In genomic region chr1:109283748-109284600, GRCh38 we compare ENCODE assay signal across 1 cellular context.
TF ChIP-seq lines count a peak whose summit lies in the region.

No MANE protein-coding gene starts in this region.

TF ChIP-seq in K562, 482 proteins besides CTCF, POLR2A, EP300 and RAD21 (continued from another document and continues in another):
- TF ChIP-seq MITF (IDR thresholded peaks at IDR 0.05), result no peak; the same call in 1 of the 2 replicates
- no peak for TF ChIP-seq GATAD2B (IDR thresholded peaks at IDR 0.05; ENCODE audit: borderline replicate concordance)
- TF ChIP-seq TARDBP (IDR thresholded peaks at IDR 0.05), result 0 out of 2 replicates have a peak, but pooled peaks have one; percentile 11
- TF ChIP-seq ATF4 (CRISPR knock-in tag; IDR thresholded peaks at IDR 0.05), result no peak; the same call in 1 of the 2 replicates
- TF ChIP-seq CCNT2 (IDR thresholded peaks at IDR 0.05; ENCODE audit: borderline replicate concordance, extremely low read depth, insufficient read length, low read depth, low read length), result no peak
- TF ChIP-seq ELF2 (CRISPR knock-in tag; IDR thresholded peaks at IDR 0.05), result peak; percentile 15; the same call in 1 of the 2 replicates
- no peak; the same call in 1 of the 2 replicates for TF ChIP-seq ZNF766 (CRISPR knock-in tag; conservative IDR thresholded peaks at IDR 0.05)
- TF ChIP-seq CHAMP1 (IDR thresholded peaks at IDR 0.05), result no peak
- TF ChIP-seq MED1 (CRISPR knock-in tag; IDR thresholded peaks at IDR 0.05; ENCODE audit: borderline replicate concordance), result no peak
- TF ChIP-seq ZFP30 (CRISPR knock-in tag; IDR thresholded peaks at IDR 0.05; ENCODE audit: borderline replicate concordance), result no peak
- no peak for TF ChIP-seq ZNF507 (tag; conservative IDR thresholded peaks at IDR 0.05)
- TF ChIP-seq LEF1 (IDR thresholded peaks at IDR 0.05), result peak; percentile 54
- no peak for TF ChIP-seq POLR2H (tag; IDR thresholded peaks at IDR 0.05; ENCODE audit: low read depth)
- no peak for TF ChIP-seq ZBTB8A (IDR thresholded peaks at IDR 0.05; ENCODE audit: partially characterized antibody)
- TF ChIP-seq FOXA1 (IDR thresholded peaks at IDR 0.05; ENCODE audit: borderline replicate concordance), result no peak
- TF ChIP-seq CTCFL (IDR thresholded peaks at IDR 0.05; ENCODE audit: borderline replicate concordance, insufficient read depth, low read depth, low read length, poor library complexity, severe bottlenecking), result no peak
- peak; percentile 62; the same call in 1 of the 2 replicates for TF ChIP-seq ZNF395 (CRISPR knock-in tag; IDR thresholded peaks at IDR 0.05)
- TF ChIP-seq ZNF140 (CRISPR knock-in tag; IDR thresholded peaks at IDR 0.05), result no peak
- no peak for TF ChIP-seq SREBF1 (IDR thresholded peaks at IDR 0.05; ENCODE audit: borderline replicate concordance, low read depth, low read length)
- no peak for TF ChIP-seq TFAM (CRISPR knock-in tag; conservative IDR thresholded peaks at IDR 0.05)
- 0 out of 2 replicates have a peak, but pooled peaks have one; percentile 3 for TF ChIP-seq L3MBTL2 (IDR thresholded peaks at IDR 0.05)
- TF ChIP-seq ZNF551 (CRISPR knock-in tag; IDR thresholded peaks at IDR 0.05), result no peak
- TF ChIP-seq ZNF518B (CRISPR knock-in tag; IDR thresholded peaks at IDR 0.05), result no peak
- TF ChIP-seq TEAD1 (CRISPR knock-in tag; IDR thresholded peaks at IDR 0.05), result no peak
- TF ChIP-seq PHF8 (IDR thresholded peaks at IDR 0.05; ENCODE audit: borderline replicate concordance, low read length), result no peak
- TF ChIP-seq YY1 (IDR thresholded peaks at IDR 0.05; ENCODE audit: borderline replicate concordance in 1 of 3, control insufficient read depth in 1 of 3, extremely low read depth in 1 of 3, insufficient read depth in 3 of 3, insufficient read length in 1 of 3, insufficient replicate concordance in 2 of 3, low read depth in 1 of 3, low read length in 2 of 3), result peak in 1 of 3 experiments; percentile 50
- TF ChIP-seq NKRF (IDR thresholded peaks at IDR 0.05; ENCODE audit: borderline replicate concordance), result no peak
- TF ChIP-seq CREB3 (tag; conservative IDR thresholded peaks at IDR 0.05; ENCODE audit: low read depth), result peak; percentile 61
- TF ChIP-seq MCM3 (IDR thresholded peaks at IDR 0.05), result no peak
- no peak for TF ChIP-seq KLF16 (IDR thresholded peaks at IDR 0.05)
- TF ChIP-seq AFF1 (IDR thresholded peaks at IDR 0.05; ENCODE audit: low read depth in 1 of 2, partially characterized antibody in 2 of 2), result peak in 1 of 2 experiments; percentile 14
- TF ChIP-seq ZBTB9 (CRISPR knock-in tag; IDR thresholded peaks at IDR 0.05), result no peak
- TF ChIP-seq ZNF561 (CRISPR knock-in tag; conservative IDR thresholded peaks at IDR 0.05), result no peak
- TF ChIP-seq NFRKB (IDR thresholded peaks at IDR 0.05; ENCODE audit: low read depth), result 0 out of 2 replicates have a peak, but pooled peaks have one; percentile 5
- no peak for TF ChIP-seq MLX (CRISPR knock-in tag; conservative IDR thresholded peaks at IDR 0.05)
